ENCODE assay signal across 12 cellular contexts in genomic region chrX:54841209-54841836, GRCh38. TPM values are rescaled to one million over a fixed set of nuclear protein-coding genes. Genes with fewer than 3 reads are reported as not detected.
DNase-seq lines count a peak whose midpoint lies in the region; FAIRE-seq and TF ChIP-seq lines count a peak whose summit lies in the region.
"Not testable (repeated sequence)": the region's sequence is repeated elsewhere in the genome, so short reads cannot be mapped to it uniquely, and the experiment has no call there.
"Had no signal": no experiment of that assay in that cellular context is flagged by ENCODE, and none has a peak within 500 bp of the region (broad histone marks: within the 10 kb centered on the region; RNA-seq: fewer than 3 reads in every experiment).

No MANE protein-coding gene starts in this region.

- not testable (repeated sequence) for H3K4me3 ChIP-seq in HEK293 (ENCODE audit: low read depth, low read length); SJCRH30; bronchial epithelial cell (ENCODE audit: low read depth, low read length); cardiac muscle cell; mesodermal cell (ENCODE audit: extremely low read depth, insufficient read depth, low read length, poor library complexity, severe bottlenecking); trophoblast cell (ENCODE audit: low read depth, low read length)

- H3K4me2 ChIP-seq in trophoblast cell (ENCODE audit: low read length): not testable (repeated sequence)

- not testable (repeated sequence) for H3K4ac ChIP-seq in trophoblast cell (ENCODE audit: low read depth, low read length)

- FAIRE-seq in bronchial epithelial cell (lab: Jason Lieb, UNC): peak; percentile 86

- H3K27ac ChIP-seq in HEK293 (ENCODE audit: extremely low read depth, low read depth, low read length): peak overlapping the region; percentile 53; the same call in 1 of the 2 replicates
- not testable (repeated sequence) for H3K27ac ChIP-seq in SJCRH30
- H3K27ac ChIP-seq in cardiac muscle cell: peak overlapping the region; percentile 90
- H3K27ac ChIP-seq in mesodermal cell (ENCODE audit: low read depth, low read length, severe bottlenecking): peak overlapping the region; percentile 36
- H3K27ac ChIP-seq in trophoblast cell (ENCODE audit: low read depth, low read length): peak overlapping the region; percentile 27

- peak; percentile 0 for DNase-seq in NCI-H2171 (lab: John Stamatoyannopoulos, UW)
- peak; percentile 42 to 54 for DNase-seq in SJCRH30
- DNase-seq in bronchial epithelial cell (ENCODE audit: low read depth); trophoblast cell: not testable (repeated sequence)
- DNase-seq in cardiac muscle cell (ENCODE audit: low read depth in 1 of 2, low spot score in 1 of 2): peak; percentile 19 to 34

- H3K4me1 ChIP-seq in HEK293 (ENCODE audit: control insufficient read depth, insufficient read depth, low read length); SJCRH30; cardiac muscle cell (ENCODE audit: low read depth); mesodermal cell (ENCODE audit: control insufficient read depth, insufficient read depth, low read length, poor library complexity, severe bottlenecking); trophoblast cell (ENCODE audit: control insufficient read depth in 1 of 2, insufficient read depth in 2 of 2, low read length in 2 of 2): not testable (repeated sequence)

- not testable (repeated sequence) for H2BK5ac ChIP-seq in trophoblast cell (ENCODE audit: low read depth, low read length, poor library complexity)

- H3K9ac ChIP-seq in trophoblast cell (ENCODE audit: low read length): not testable (repeated sequence)

- not testable (repeated sequence) for H3K23ac ChIP-seq in trophoblast cell (ENCODE audit: low read length)

- not testable (repeated sequence) for TF ChIP-seq CTCF in HEK293 (tag by site-specific recombination; IDR thresholded peaks at IDR 0.05); bronchial epithelial cell (IDR thresholded peaks at IDR 0.05; ENCODE audit: insufficient read depth, low read length, severe bottlenecking); cardiac muscle cell (IDR thresholded peaks at IDR 0.05; ENCODE audit: low read depth, low read length)

- not testable (repeated sequence) for H2BK120ac ChIP-seq in trophoblast cell (ENCODE audit: insufficient read depth, low read length, poor library complexity)

- peak overlapping the region; percentile 38 for H4K8ac ChIP-seq in trophoblast cell (ENCODE audit: low read depth, low read length)

- H2AFZ ChIP-seq in trophoblast cell (ENCODE audit: insufficient read depth, low read length, poor library complexity): not testable (repeated sequence)

- CTCF ChIA-PET in HEK293 (lab: Yijun Ruan, JAX): not testable (repeated sequence)

- peak overlapping the region; percentile 45 for H4K91ac ChIP-seq in trophoblast cell (ENCODE audit: low read depth, low read length)

- not testable (repeated sequence) for H4K12ac ChIP-seq in trophoblast cell (ENCODE audit: low read depth, low read length)

- H2BK12ac ChIP-seq in trophoblast cell (ENCODE audit: low read length): not testable (repeated sequence)

- no CpG with 5 or more reads among the region's 2 CpGs for WGBS in mesodermal cell (ENCODE audit: insufficient coverage in 2 of 2), 2 experiments
- no CpG with 5 or more reads among the region's 2 CpGs for WGBS in trophoblast cell (ENCODE audit: extremely low coverage, insufficient coverage, insufficient read length)

- not testable (repeated sequence) for H3K79me2 ChIP-seq in trophoblast cell (ENCODE audit: control insufficient read depth, insufficient read depth, low read length, poor library complexity)

- not testable (repeated sequence) for H3K79me1 ChIP-seq in trophoblast cell (ENCODE audit: low read length)

- not testable (repeated sequence) for H3K27me3 ChIP-seq in SJCRH30; bronchial epithelial cell (ENCODE audit: control insufficient read depth, insufficient read depth, low read length); cardiac muscle cell; trophoblast cell (ENCODE audit: insufficient read depth, low read length)

- H2AK5ac ChIP-seq in trophoblast cell (ENCODE audit: low read length): not testable (repeated sequence)

- not testable (repeated sequence) for H3K36me3 ChIP-seq in HEK293 (ENCODE audit: control insufficient read depth in 2 of 2, insufficient read depth in 1 of 2, low read length in 2 of 2); SJCRH30; bronchial epithelial cell (ENCODE audit: control insufficient read depth, insufficient read depth, low read length); cardiac muscle cell; mesodermal cell (ENCODE audit: control insufficient read depth, insufficient read depth, low read length); trophoblast cell (ENCODE audit: control insufficient read depth in 1 of 2, insufficient read depth in 2 of 2, low read length in 2 of 2)

- POLR2A ChIA-PET in HEK293 (lab: Yijun Ruan, JAX): not testable (repeated sequence)

- H3K18ac ChIP-seq in trophoblast cell (ENCODE audit: low read length): not testable (repeated sequence)

- not testable (repeated sequence) for H3K9me3 ChIP-seq in HEK293 (ENCODE audit: control insufficient read depth, insufficient read depth, low read depth, low read length); SJCRH30 (replicated peaks); cardiac muscle cell (ENCODE audit: low read depth); mesodermal cell (ENCODE audit: control insufficient read depth, low read length); trophoblast cell (ENCODE audit: insufficient read depth, low read depth, low read length)

- H3K14ac ChIP-seq in trophoblast cell (ENCODE audit: low read length): not testable (repeated sequence)

RNA-seq across cellular contexts. Expression of gene MAGED2, which starts 33.8 kb away (rescaled TPM):
- 153 and 168 TPM in 2 replicates for total RNA-seq in SJCRH30 (2014; rRNA removed; shearing (Covaris generic))
- total RNA-seq in bronchial epithelial cell: 52.1 and 61.7 TPM in 2 replicates
- total RNA-seq in cardiac muscle cell: 778 and 956 TPM in 2 replicates
- 972 and 1,145 TPM in 2 replicates for polyA plus RNA-seq in cardiac muscle cell
- polyA plus RNA-seq in mesodermal cell (2013, experiment 1 of 2): 578 TPM
- polyA plus RNA-seq in mesodermal cell (2013, experiment 2 of 2): 510 TPM
- polyA plus RNA-seq in trophoblast cell (2013): 281 and 288 TPM in 2 replicates

RNA-seq across cellular contexts. Expression of gene ITIH6, which starts 43.3 kb away (rescaled TPM):
- total RNA-seq in SJCRH30 (2014; rRNA removed; shearing (Covaris generic)): not detected in 2 replicates
- total RNA-seq in bronchial epithelial cell: not detected in 2 replicates
- total RNA-seq in cardiac muscle cell: 0.07 and 0.24 TPM in 2 replicates
- 0.07 TPM in 1 of 2 replicates, not detected in the other for polyA plus RNA-seq in cardiac muscle cell
- not detected for polyA plus RNA-seq in mesodermal cell (2013, experiment 1 of 2)
- polyA plus RNA-seq in mesodermal cell (2013, experiment 2 of 2): not detected
- not detected in 2 replicates for polyA plus RNA-seq in trophoblast cell (2013)
- total RNA-seq: CD8-positive, alpha-beta memory T cell; GM23248; MCF 10A; OCI-LY7; SJSA1 had no signal
- polyA plus RNA-seq: CD8-positive, alpha-beta memory T cell; GM23248 had no signal
